ENCODE assay signal across 21 cellular contexts in genomic region chr13:31890946-31891345, GRCh38.
DNase-seq lines count a peak whose midpoint lies in the region; ATAC-seq and TF ChIP-seq lines count a peak whose summit lies in the region.
"Had no signal": no experiment of that assay in that cellular context is flagged by ENCODE, and none has a peak within 500 bp of the region (broad histone marks: within the 10 kb centered on the region; RNA-seq: fewer than 3 reads in every experiment).

No MANE protein-coding gene starts in this region.

- H3K4me3 ChIP-seq in right atrium auricular region (no peak overlapping the region), fibroblast of the aortic adventitia (ENCODE audit: low read depth, low read length) (no peak overlapping the region)
- H3K4me3 ChIP-seq: colonic mucosa, thyroid gland had no signal

- DNase-seq in Right ventricle myocardium superior = no peak
- DNase-seq in right atrium auricular region (ENCODE audit: low spot score) = no peak
- DNase-seq in fibroblast of the aortic adventitia (ENCODE audit: low read depth) = peak; percentile 54
- DNase-seq in myocyte (ENCODE audit: low read depth) = peak; percentile 52
- no peak for DNase-seq in NCI-H82 treated with DMSO at 0.1 percent for 48 hours (lab: John Stamatoyannopoulos, UW; ENCODE audit: unreplicated experiment)
- DNase-seq in UCSD-AML1 (lab: John Stamatoyannopoulos, UW; ENCODE audit: unreplicated experiment) = no peak
- DNase-seq in COLO829 (ENCODE audit: low spot score) = no peak
- DNase-seq: activated CD4-positive, alpha-beta T cell treated with anti-CD3 and anti-CD28 coated beads, Interleukin-2, amount 50 U/mL, for 1 hour; brain microvascular endothelial cell; colonic mucosa; EL; endodermal cell; NCI-H1694 treated with DMSO at 0.1 percent for 48 hours; NCI-H774; SHP77; stimulated activated CD4-positive, alpha-beta T cell treated with anti-CD3 and anti-CD28 coated beads, Interleukin-2, amount 100 ng/mL, for 48 hours; stimulated activated naive B cell treated with anti-CD40 and anti-IgM and Interleukin-4, amounts not matched to agents 10 μg/mL and 1 μg/mL and 100 μg/mL, for 72 hours; T-helper 17 cell had no signal

- ATAC-seq in Right ventricle myocardium superior (ENCODE audit: poor library complexity) (peak; percentile 84), GM21447 (IDR thresholded peaks at IDR 0.05; ENCODE audit: unreplicated experiment) (no peak)
- ATAC-seq: left lobe of liver; stimulated activated naive B cell treated with anti-CD40 and anti-IgM and Interleukin-4, amounts not matched to agents 10 μg/mL and 1 μg/mL and 100 μg/mL, for 72 hours; T-helper 17 cell had no signal

- TF ChIP-seq CTCF in right atrium auricular region (IDR thresholded peaks at IDR 0.05) (no peak), fibroblast of the aortic adventitia (IDR thresholded peaks at IDR 0.05; ENCODE audit: insufficient read depth, low read length) (no peak)

- intact Hi-C loops in Right ventricle myocardium superior (cut with DNase I) = no loop called here

- H3K4me1 ChIP-seq in right atrium auricular region = peaks cover 0 to 60% of the 10 kb centered on the region in 2 donors
- H3K4me1 ChIP-seq: colonic mucosa had no signal

- H3K36me3 ChIP-seq in right atrium auricular region = no peaks in the 10 kb centered on the region
- H3K36me3 ChIP-seq: brain microvascular endothelial cell, colonic mucosa, thyroid gland had no signal

- H3K9me3 ChIP-seq in right atrium auricular region = no peaks in the 10 kb centered on the region
- H3K9me3 ChIP-seq: colonic mucosa, thyroid gland had no signal

- H3K27me3 ChIP-seq in right atrium auricular region = no peaks in the 10 kb centered on the region
- H3K27me3 ChIP-seq: brain microvascular endothelial cell, colonic mucosa, thyroid gland had no signal

- peak overlapping the region in 1 of 2 donors; percentile 83 for H3K27ac ChIP-seq in right atrium auricular region
- H3K27ac ChIP-seq: brain microvascular endothelial cell, colonic mucosa had no signal

Comparison
In these comparisons a context has a peak if more than half of its experiments do, and no peak if none do; other contexts are left out.
1. DNase-seq: peak in fibroblast of the aortic adventitia (single experiment) and myocyte (single experiment); none in Right ventricle myocardium superior (single experiment), right atrium auricular region (single experiment), NCI-H82 treated with DMSO at 0.1 percent for 48 hours (single experiment), UCSD-AML1 (single experiment) and COLO829 (single experiment).